ENCODE assay signal across 3 cellular contexts in genomic region chr1:25419338-25419737, GRCh38. TPM values are rescaled to one million over a fixed set of nuclear protein-coding genes. Genes with fewer than 3 reads are reported as not detected.
"Had no signal": no experiment of that assay in that cellular context is flagged by ENCODE, and none has a peak within 500 bp of the region (broad histone marks: within the 10 kb centered on the region; RNA-seq: fewer than 3 reads in every experiment).

No MANE protein-coding gene starts in this region.

RNA-seq across cellular contexts. Expression of gene RHCE, which starts 1.3 kb away (rescaled TPM):
- total RNA-seq: activated T-helper 1 cell treated with anti-CD3 and anti-CD28 coated beads, Interleukin-12 subunit alpha, Interleukin-12 subunit beta, Interleukin-2, Interleukin-4 antibody, amounts not matched to agents 30 ng/mL and 10 ng/mL and 1 ng/mL, durations not matched to agents 14 hours and 24 hours and 36 hours; ascending aorta had no signal
- polyA plus RNA-seq: aorta had no signal
